ENCODE assay signal across 21 cellular contexts in genomic region chr15:71973366-71973765, GRCh38.
DNase-seq lines count a peak whose midpoint lies in the region; ATAC-seq and TF ChIP-seq lines count a peak whose summit lies in the region.
"Had no signal": no experiment of that assay in that cellular context is flagged by ENCODE, and none has a peak within 500 bp of the region (broad histone marks: within the 10 kb centered on the region; RNA-seq: fewer than 3 reads in every experiment).

No MANE protein-coding gene starts in this region.

- peaks cover 70% of the 10 kb centered on the region for H3K4me1 ChIP-seq in Caco-2
- no peaks in the 10 kb centered on the region for H3K4me1 ChIP-seq in hepatocyte (ENCODE audit: insufficient read depth)
- H3K4me1 ChIP-seq in smooth muscle cell (ENCODE audit: low read depth) = no peaks in the 10 kb centered on the region
- H3K4me1 ChIP-seq: BLaER1 had no signal

- peak overlapping the region; percentile 39 for H3K27ac Mint-ChIP-seq in Caco-2 (ENCODE audit: unreplicated experiment)
- H3K27ac Mint-ChIP-seq: B cell; CD4-positive, CD25-positive, alpha-beta regulatory T cell; CD8-positive, alpha-beta T cell; GM23338; H9; HFFc6 had no signal

- intact Hi-C loops in Caco-2 (cut with micrococcal nuclease; ENCODE audit: unreplicated experiment) = loop anchor here (10.0 kb wide), 1 partner anchor 141 kb away; the partner anchor contains the start of genes MYO9A and SENP8

- H3K9me3 ChIP-seq in Caco-2 = no peaks in the 10 kb centered on the region
- H3K9me3 ChIP-seq in hepatocyte (ENCODE audit: low read depth) = no peaks in the 10 kb centered on the region
- no peaks in the 10 kb centered on the region for H3K9me3 ChIP-seq in smooth muscle cell (replicated peaks; ENCODE audit: low read depth)
- H3K9me3 ChIP-seq: BLaER1 had no signal

- POLR2A ChIA-PET in Caco-2 (lab: Charles Lee) = no interaction called here

- no peaks in the 10 kb centered on the region for H4K20me1 ChIP-seq in hepatocyte (ENCODE audit: insufficient read depth, poor library complexity, severe bottlenecking)
- H4K20me1 ChIP-seq in smooth muscle cell (ENCODE audit: low read depth) = no peaks in the 10 kb centered on the region
- H4K20me1 ChIP-seq: BLaER1 had no signal

- H3K27me3 ChIP-seq in Caco-2 (replicated peaks; ENCODE audit: control insufficient read depth, insufficient read depth, low read length) = no peaks in the 10 kb centered on the region
- H3K27me3 ChIP-seq in hepatocyte = no peaks in the 10 kb centered on the region
- H3K27me3 ChIP-seq in smooth muscle cell (ENCODE audit: low read depth) = no peaks in the 10 kb centered on the region
- H3K27me3 ChIP-seq: BLaER1 had no signal

- H3K4me1 Mint-ChIP-seq in Caco-2 (ENCODE audit: low read depth, unreplicated experiment) = peaks cover 58% of the 10 kb centered on the region
- H3K4me1 Mint-ChIP-seq: B cell; CD4-positive, CD25-positive, alpha-beta regulatory T cell; H9 had no signal

- H3K9me3 Mint-ChIP-seq in Caco-2 (ENCODE audit: unreplicated experiment) = no peaks in the 10 kb centered on the region
- H3K9me3 Mint-ChIP-seq: CD4-positive, CD25-positive, alpha-beta regulatory T cell; CD8-positive, alpha-beta T cell; GM23338; H9; HFFc6 had no signal

- WGBS in hepatocyte (ENCODE audit: low lambda C conversion rate, missing lambda C conversion rate) = 95% methylated on average over 5 of the region's 5 CpGs
- WGBS in smooth muscle cell (ENCODE audit: low lambda C conversion rate) = 84% methylated on average over 5 of the region's 5 CpGs

- CTCF ChIA-PET in Caco-2 (lab: Charles Lee) = no interaction called here

- TF ChIP-seq CTCF in Caco-2 (IDR thresholded peaks at IDR 0.05; ENCODE audit: insufficient read depth in 1 of 2, low read depth in 1 of 2, low read length in 1 of 2, severe bottlenecking in 1 of 2, unreplicated experiment in 1 of 2) (no peak), hepatocyte (IDR thresholded peaks at IDR 0.05; ENCODE audit: poor library complexity) (no peak), smooth muscle cell (IDR thresholded peaks at IDR 0.05; ENCODE audit: borderline replicate concordance, insufficient read depth, poor library complexity, severe bottlenecking) (no peak), GM10266 (IDR thresholded peaks at IDR 0.05; ENCODE audit: control insufficient read depth, insufficient read depth, low read depth, missing control alignments) (no peak)

- H2AFZ ChIP-seq in hepatocyte (no peak overlapping the region), smooth muscle cell (ENCODE audit: low read depth) (no peak overlapping the region)
- H2AFZ ChIP-seq: GM23338 had no signal

- no peaks in the 10 kb centered on the region for H3K27me3 Mint-ChIP-seq in Caco-2 (ENCODE audit: insufficient read depth, unreplicated experiment)
- H3K27me3 Mint-ChIP-seq: B cell; CD4-positive, CD25-positive, alpha-beta regulatory T cell had no signal

- no peak overlapping the region for H3K9ac ChIP-seq in smooth muscle cell (ENCODE audit: low read depth)
- H3K9ac ChIP-seq: BLaER1 had no signal

- no peaks in the 10 kb centered on the region for H3F3A ChIP-seq in smooth muscle cell (ENCODE audit: low read depth)

- no TSS peak for BruUV-seq in Caco-2 (replicated peaks; lab: Mats Ljungman, UMichigan)

- no peaks in the 10 kb centered on the region for H3K36me3 ChIP-seq in Caco-2 (ENCODE audit: control insufficient read depth, insufficient read depth, low read length)
- H3K36me3 ChIP-seq in hepatocyte (replicated peaks; ENCODE audit: insufficient read depth, low read depth) = no peaks in the 10 kb centered on the region
- no peaks in the 10 kb centered on the region for H3K36me3 ChIP-seq in smooth muscle cell (ENCODE audit: low read depth)

- H3K27ac ChIP-seq in hepatocyte (peak overlapping the region; percentile 16), smooth muscle cell (ENCODE audit: low read depth) (peak overlapping the region; percentile 83)
- H3K27ac ChIP-seq: 22Rv1, BLaER1, C4-2B had no signal

- H3K79me2 ChIP-seq in hepatocyte (no peaks in the 10 kb centered on the region), smooth muscle cell (ENCODE audit: low read depth) (no peaks in the 10 kb centered on the region)

- H3K4me2 ChIP-seq in hepatocyte (no peak overlapping the region), smooth muscle cell (no peak overlapping the region)
- H3K4me2 ChIP-seq: BLaER1, GM23338 had no signal

- H3K9me2 ChIP-seq in hepatocyte (replicated peaks; ENCODE audit: insufficient read depth) = no peaks in the 10 kb centered on the region

- H3K4me3 ChIP-seq in Caco-2 (ENCODE audit: low read depth, low read length) = no peak overlapping the region
- no peak overlapping the region for H3K4me3 ChIP-seq in hepatocyte
- no peak overlapping the region for H3K4me3 ChIP-seq in smooth muscle cell
- H3K4me3 ChIP-seq: BLaER1, GM23338 had no signal

- ATAC-seq in HG03139 (IDR thresholded peaks at IDR 0.05; ENCODE audit: unreplicated experiment) = no peak
- ATAC-seq: CD8-positive, alpha-beta T cell; GM23338 had no signal

- peaks cover 57% of the 10 kb centered on the region for H3K36me3 Mint-ChIP-seq in Caco-2 (ENCODE audit: insufficient read depth, unreplicated experiment)

- no peak overlapping the region for H3K4me3 Mint-ChIP-seq in Caco-2 (ENCODE audit: unreplicated experiment)
- H3K4me3 Mint-ChIP-seq: B cell; CD4-positive, CD25-positive, alpha-beta regulatory T cell; CD8-positive, alpha-beta T cell; GM23338; H9; HFFc6 had no signal

- DNase-seq in Caco-2 = no peak
- peak; percentile 21 for DNase-seq in amniotic epithelial cell (ENCODE audit: low read depth)
- DNase-seq in hepatocyte (ENCODE audit: low spot score) = no peak
- no peak for DNase-seq in smooth muscle cell (lab: John Stamatoyannopoulos, UW; ENCODE audit: unreplicated experiment)
- DNase-seq in GM10266 (ENCODE audit: extremely low spot score) = no peak
- no peak for DNase-seq in UCSD-AML1 (lab: John Stamatoyannopoulos, UW; ENCODE audit: unreplicated experiment)
- no peak for DNase-seq in NCI-H345 (lab: John Stamatoyannopoulos, UW)
- DNase-seq: CD4-positive, CD25-positive, alpha-beta regulatory T cell; CD8-positive, alpha-beta T cell; DMS 273 treated with DMSO at 0.1 percent for 48 hours; DMS79; EL; GDM1; H9; HFFc6 had no signal
